ENCODE assay signal across 15 cellular contexts in genomic region chr12:109931143-109931542, GRCh38. TPM values are rescaled to one million over a fixed set of nuclear protein-coding genes. Genes with fewer than 3 reads are reported as not detected.
DNase-seq lines count a peak whose midpoint lies in the region; ATAC-seq and TF ChIP-seq lines count a peak whose summit lies in the region.
"Had no signal": no experiment of that assay in that cellular context is flagged by ENCODE, and none has a peak within 500 bp of the region (broad histone marks: within the 10 kb centered on the region; RNA-seq: fewer than 3 reads in every experiment).

No MANE protein-coding gene starts in this region.

- H3K4me1 Mint-ChIP-seq in activated T-helper 17 cell treated with anti-CD3 and anti-CD28 coated beads, Interleukin-2, amount 50 U/mL, for 72 hours: no peaks in the 10 kb centered on the region
- no peaks in the 10 kb centered on the region for H3K4me1 Mint-ChIP-seq in chondrocyte (ENCODE audit: low read depth)
- H3K4me1 Mint-ChIP-seq: CD14-positive monocyte had no signal

- peak overlapping the region; percentile 29 for H3K27ac Mint-ChIP-seq in activated T-helper 17 cell treated with anti-CD3 and anti-CD28 coated beads, Interleukin-2, amount 50 U/mL, for 72 hours
- H3K27ac Mint-ChIP-seq in chondrocyte (ENCODE audit: unreplicated experiment): no peak overlapping the region
- H3K27ac Mint-ChIP-seq: H9 had no signal

- intact Hi-C loops in ovary (cut with DNase I) (loop anchor here in 2 of 4 donors (5.0 to 10.0 kb wide), 2 partner anchors 64 to 66 kb away; partner anchors contain the start of genes ANKRD13A (in 2 of the 2) and GIT2 (in 2 of the 2)), left cardiac atrium (cut with DNase I) (no loop called here)

- H3K4me1 ChIP-seq in ovary (ENCODE audit: insufficient read depth): peaks cover 15% of the 10 kb centered on the region
- H3K4me1 ChIP-seq: A549, BE2C had no signal

- no peaks in the 10 kb centered on the region for H3K9me3 ChIP-seq in ovary
- H3K9me3 ChIP-seq: A549, BE2C had no signal

- H3K4me3 Mint-ChIP-seq in activated T-helper 17 cell treated with anti-CD3 and anti-CD28 coated beads, Interleukin-2, amount 50 U/mL, for 72 hours: no peak overlapping the region
- H3K4me3 Mint-ChIP-seq in chondrocyte (ENCODE audit: unreplicated experiment): no peak overlapping the region
- H3K4me3 Mint-ChIP-seq: CD14-positive monocyte; CD8-positive, alpha-beta T cell; H9 had no signal

- no peak for TF ChIP-seq EP300 in ovary (IDR thresholded peaks at IDR 0.05)

- no peak for TF ChIP-seq POLR2A in ovary (IDR thresholded peaks at IDR 0.05)

- H3K9me3 Mint-ChIP-seq in activated T-helper 17 cell treated with anti-CD3 and anti-CD28 coated beads, Interleukin-2, amount 50 U/mL, for 72 hours: no peaks in the 10 kb centered on the region
- H3K9me3 Mint-ChIP-seq in chondrocyte (ENCODE audit: low read depth): no peaks in the 10 kb centered on the region
- H3K9me3 Mint-ChIP-seq: CD14-positive monocyte; CD8-positive, alpha-beta T cell; H9 had no signal

- H3K27ac ChIP-seq in ovary: peak overlapping the region; percentile 1 to 72
- H3K27ac ChIP-seq: A549, GM23248 had no signal

- H3K27me3 ChIP-seq in ovary: no peaks in the 10 kb centered on the region
- H3K27me3 ChIP-seq: BE2C had no signal

- no peak overlapping the region for H3K4me3 ChIP-seq in ovary
- H3K4me3 ChIP-seq: A549, GM23248 had no signal

- DNase-seq in chondrocyte (ENCODE audit: low spot score) (peak; percentile 57), ovary (no peak), left cardiac atrium (no peak)
- DNase-seq: BE2C; CD8-positive, alpha-beta T cell; COR-L47; DND-41; GDM1; GM23248; H9 had no signal

- H3K36me3 Mint-ChIP-seq in activated T-helper 17 cell treated with anti-CD3 and anti-CD28 coated beads, Interleukin-2, amount 50 U/mL, for 72 hours (ENCODE audit: low read depth): peaks cover 74% of the 10 kb centered on the region
- peaks cover 33% of the 10 kb centered on the region for H3K36me3 Mint-ChIP-seq in chondrocyte (ENCODE audit: low read depth)

- H3K36me3 ChIP-seq in ovary: no peaks in the 10 kb centered on the region

- WGBS in ovary, 3 donors: 87 to 94% (median 93%) methylated on average over 5 of the region's 5 CpGs

- H3K27me3 Mint-ChIP-seq in activated T-helper 17 cell treated with anti-CD3 and anti-CD28 coated beads, Interleukin-2, amount 50 U/mL, for 72 hours: no peaks in the 10 kb centered on the region
- no peaks in the 10 kb centered on the region for H3K27me3 Mint-ChIP-seq in chondrocyte (ENCODE audit: low read depth)

- ATAC-seq in activated T-helper 17 cell treated with anti-CD3 and anti-CD28 coated beads, Interleukin-2, amount 50 U/mL, for 72 hours (replicated peaks): no peak
- ATAC-seq in GM18868 (IDR thresholded peaks at IDR 0.05; ENCODE audit: unreplicated experiment): no peak
- ATAC-seq in GM21447 (IDR thresholded peaks at IDR 0.05; ENCODE audit: unreplicated experiment): no peak
- no peak for ATAC-seq in left cardiac atrium
- ATAC-seq: A549; CD8-positive, alpha-beta T cell had no signal

- TF ChIP-seq CTCF in chondrocyte (IDR thresholded peaks at IDR 0.05): no peak
- TF ChIP-seq CTCF in ovary (IDR thresholded peaks at IDR 0.05): no peak

RNA-seq across cellular contexts. Expression of gene TCHP, which starts 31.1 kb away (rescaled TPM):
- 10 to 100 TPM in 1 of 2 donors, 1 to 10 TPM in 1; 9.8 to 20.2 TPM for total RNA-seq in activated T-helper 17 cell treated with anti-CD3 and anti-CD28 coated beads, Interleukin-2, amount 50 U/mL, for 72 hours
- 9.8 to 12.6 TPM (median 11.7 TPM) in 3 replicates for total RNA-seq in chondrocyte
- total RNA-seq in ovary: 10 to 100 TPM; 14.8 to 21.6 (median 19.9) TPM
- 10 to 100 TPM; 11.2 to 15.2 TPM for polyA plus RNA-seq in ovary
- 10 to 100 TPM; 10.9 to 11.5 TPM for total RNA-seq in left cardiac atrium

RNA-seq across cellular contexts. Expression of gene GLTP, which starts 50.8 kb away (rescaled TPM):
- total RNA-seq in activated T-helper 17 cell treated with anti-CD3 and anti-CD28 coated beads, Interleukin-2, amount 50 U/mL, for 72 hours: 10 to 100 TPM; 25.7 to 26.4 TPM
- total RNA-seq in chondrocyte (38.7 to 40.7 TPM (median 40.5 TPM) in 3 replicates), ovary (10 to 100 TPM; 15.5 to 36.7 (median 26.3) TPM), left cardiac atrium (10 to 100 TPM; 22.7 to 28.5 TPM)
- polyA plus RNA-seq in ovary: 10 to 100 TPM; 17.2 to 37.2 TPM
